8 cellular contexts compared by ENCODE assay signal in genomic region chr19:58380037-58380735, GRCh38. TPM values are rescaled to one million over a fixed set of nuclear protein-coding genes. Genes with fewer than 3 reads are reported as not detected.
DNase-seq lines count a peak whose midpoint lies in the region; ATAC-seq, FAIRE-seq and TF ChIP-seq lines count a peak whose summit lies in the region.

No MANE protein-coding gene starts in this region.

- FAIRE-seq in D721Med (lab: Jason Lieb, UNC): no peak

- no peaks in the 10 kb centered on the region for H3K9me2 ChIP-seq in OCI-LY1 (ENCODE audit: low read depth, low read length)

- no peak overlapping the region for H2AFZ ChIP-seq in OCI-LY1 (ENCODE audit: low read length)
- peak overlapping the region; percentile 94 for H2AFZ ChIP-seq in osteoblast (ENCODE audit: low read length)

- TF ChIP-seq CTCF in OCI-LY1 (IDR thresholded peaks at IDR 0.05; ENCODE audit: low read length) (no peak), epithelial cell of esophagus (IDR thresholded peaks at IDR 0.05; ENCODE audit: insufficient read depth, low read depth, low read length, missing control alignments) (no peak), osteoblast (IDR thresholded peaks at IDR 0.05; ENCODE audit: extremely low read depth, low read depth, low read length) (no peak), D721Med (IDR thresholded peaks at IDR 0.05; ENCODE audit: insufficient read depth, missing control alignments) (no peak)

- peaks cover 34% of the 10 kb centered on the region for H3K4me1 ChIP-seq in OCI-LY1 (ENCODE audit: insufficient read depth, low read length, severe bottlenecking)
- H3K4me1 ChIP-seq in osteoblast (ENCODE audit: insufficient read depth, low read length): peaks cover 15% of the 10 kb centered on the region

- H3K9me3 ChIP-seq in OCI-LY1 (ENCODE audit: low read length) (no peaks in the 10 kb centered on the region), osteoblast (ENCODE audit: low read depth, low read length) (no peaks in the 10 kb centered on the region)

- DNase-seq in epithelial cell of esophagus (ENCODE audit: low read depth) (peak; percentile 11), osteoblast (ENCODE audit: insufficient read length, low spot score, missing footprints) (peak; percentile 66), KG1 (lab: John Stamatoyannopoulos, UW) (no peak), D721Med (ENCODE audit: insufficient read length, low spot score) (no peak)

- H3K4me2 ChIP-seq in OCI-LY1 (ENCODE audit: low read length) (peak overlapping the region; percentile 91), osteoblast (ENCODE audit: insufficient read depth, low read length) (peak overlapping the region; percentile 85)

- ATAC-seq in GM18517 (IDR thresholded peaks at IDR 0.05; ENCODE audit: unreplicated experiment) (peak; percentile 1), HG02970 (IDR thresholded peaks at IDR 0.05; ENCODE audit: low FRiP score, unreplicated experiment) (no peak), HG03280 (IDR thresholded peaks at IDR 0.05; ENCODE audit: unreplicated experiment) (no peak)

- H4K20me1 ChIP-seq in OCI-LY1 (ENCODE audit: insufficient read depth, low read length) (no peaks in the 10 kb centered on the region), osteoblast (ENCODE audit: insufficient read depth, low read length) (no peaks in the 10 kb centered on the region)

- no peaks in the 10 kb centered on the region for H3K79me2 ChIP-seq in OCI-LY1 (ENCODE audit: insufficient read depth, low read length)
- peaks cover 25% of the 10 kb centered on the region for H3K79me2 ChIP-seq in osteoblast (ENCODE audit: insufficient read depth, low read length)

- H3K4me3 ChIP-seq in OCI-LY1 (ENCODE audit: low read depth, low read length, poor library complexity, severe bottlenecking): peak overlapping the region; percentile 74
- peak overlapping the region; percentile 91 for H3K4me3 ChIP-seq in epithelial cell of esophagus (ENCODE audit: low read length)
- H3K4me3 ChIP-seq in osteoblast (ENCODE audit: insufficient read depth, low read length): peak overlapping the region; percentile 96

- H3K36me3 ChIP-seq in OCI-LY1 (ENCODE audit: insufficient read depth, low read length): no peaks in the 10 kb centered on the region
- no peaks in the 10 kb centered on the region for H3K36me3 ChIP-seq in osteoblast (ENCODE audit: insufficient read depth, low read length)

- peak overlapping the region; percentile 93 for H3K9ac ChIP-seq in OCI-LY1 (ENCODE audit: low read length)

- peak overlapping the region; percentile 57 for H3K27ac ChIP-seq in OCI-LY1 (ENCODE audit: low read depth, low read length, poor library complexity, severe bottlenecking)
- H3K27ac ChIP-seq in osteoblast (ENCODE audit: low read depth, low read length): peak overlapping the region; percentile 92

- H3F3A ChIP-seq in OCI-LY1 (ENCODE audit: insufficient read depth, low read length): no peaks in the 10 kb centered on the region

- H3K27me3 ChIP-seq in OCI-LY1 (ENCODE audit: insufficient read depth, low read length): no peaks in the 10 kb centered on the region
- H3K27me3 ChIP-seq in osteoblast (ENCODE audit: insufficient read depth, low read length): no peaks in the 10 kb centered on the region

RNA-seq across cellular contexts. Expression of gene ZNF837, which starts 0.6 kb away (rescaled TPM):
- total RNA-seq in osteoblast: 4.4 and 4.7 TPM in 2 replicates

RNA-seq across cellular contexts. Expression of gene RPS5, which starts 6.9 kb away (rescaled TPM):
- 1,166 and 1,239 TPM in 2 replicates for total RNA-seq in osteoblast

RNA-seq across cellular contexts. Expression of gene RNF225, which starts 15.3 kb away (rescaled TPM):
- total RNA-seq in osteoblast: not detected in 2 replicates

RNA-seq across cellular contexts. Expression of gene ZNF497, which starts 17.6 kb away (rescaled TPM):
- 1.2 and 1.4 TPM in 2 replicates for total RNA-seq in osteoblast

RNA-seq across cellular contexts. Expression of gene A1BG, which starts 26.9 kb away (rescaled TPM):
- 1.1 and 1.5 TPM in 2 replicates for total RNA-seq in osteoblast

Comparison
In these comparisons a context has a peak if more than half of its experiments do, and no peak if none do; other contexts are left out.
1. DNase-seq: peak in epithelial cell of esophagus (single experiment) and osteoblast (single experiment); none in KG1 (single experiment) and D721Med (single experiment).
2. Peak in every context shown above with its lines, with median percentiles within 50 percentile points of each other: H3K4me3 ChIP-seq.